ENCODE assay signal across 10 cellular contexts in the genomic region with DNA sequence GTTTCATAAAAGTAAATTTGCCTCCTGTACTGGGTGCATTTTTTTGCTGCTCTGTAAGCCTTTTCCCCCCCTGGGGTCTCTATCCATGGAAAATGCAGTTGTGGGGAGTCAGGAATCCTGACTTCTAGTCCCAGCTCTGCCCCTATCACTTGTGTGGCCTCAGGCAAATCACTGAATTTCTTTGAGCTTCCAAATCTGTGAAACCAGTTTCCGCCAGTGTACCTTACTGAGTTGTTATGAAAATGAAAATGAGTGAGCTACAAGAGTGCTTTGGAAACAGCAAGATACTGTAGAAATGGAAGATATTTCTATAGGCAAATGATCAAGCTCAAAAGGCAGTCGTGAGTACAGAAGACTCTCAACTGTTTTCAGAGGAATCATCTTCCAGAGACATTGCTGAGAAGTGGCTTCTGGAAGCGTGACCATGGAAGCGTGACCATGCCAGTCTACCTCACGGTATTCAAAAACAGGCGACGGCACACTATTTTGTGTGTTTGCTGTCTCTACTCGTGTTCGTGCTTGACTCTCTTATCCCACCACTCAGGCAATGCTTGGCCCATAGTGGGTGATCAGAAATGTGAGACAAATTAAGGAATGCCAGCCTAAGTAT.
"Had no signal": no experiment of that assay in that cellular context is flagged by ENCODE, and none has a peak within 500 bp of the region (broad histone marks: within the 10 kb centered on the region; RNA-seq: fewer than 3 reads in every experiment).

No MANE protein-coding gene starts in this region.

- H3K79me2 ChIP-seq: parathyroid adenoma had no signal

- H3K9me3 ChIP-seq: esophagus squamous epithelium, stomach, uterus had no signal

- H3K9me3 Mint-ChIP-seq: activated naive CD8-positive, alpha-beta T cell treated with anti-CD3 and anti-CD28 coated beads, Interleukin-2, amount 50 U/mL, for 24 hours had no signal

- H3K27ac ChIP-seq: cardiac muscle cell, esophagus squamous epithelium, parathyroid adenoma, stomach, uterus, VCaP had no signal

- H3K9ac ChIP-seq: parathyroid adenoma had no signal

- DNase-seq: activated CD4-positive, alpha-beta T cell treated with anti-CD3 and anti-CD28 coated beads for 4 hours; activated naive CD8-positive, alpha-beta T cell treated with anti-CD3 and anti-CD28 coated beads, Interleukin-2, amount 50 U/mL, for 24 hours; esophagus squamous epithelium; stimulated activated CD4-positive, alpha-beta T cell treated with anti-CD3 and anti-CD28 coated beads, Interleukin-4, amount 100 ng/mL, for 24 hours; stomach; T-helper 9 cell; uterus had no signal

- H2AFZ ChIP-seq: parathyroid adenoma had no signal

- H3K27me3 ChIP-seq: cardiac muscle cell, esophagus squamous epithelium, stomach, uterus had no signal

- H3K4me3 ChIP-seq: cardiac muscle cell, esophagus squamous epithelium, stomach, uterus had no signal

- H3K4me1 ChIP-seq: parathyroid adenoma, uterus had no signal

- H3K36me3 ChIP-seq: cardiac muscle cell, stomach, uterus had no signal

- H3K4me3 Mint-ChIP-seq: activated naive CD8-positive, alpha-beta T cell treated with anti-CD3 and anti-CD28 coated beads, Interleukin-2, amount 50 U/mL, for 24 hours had no signal
